In the genomic region with DNA sequence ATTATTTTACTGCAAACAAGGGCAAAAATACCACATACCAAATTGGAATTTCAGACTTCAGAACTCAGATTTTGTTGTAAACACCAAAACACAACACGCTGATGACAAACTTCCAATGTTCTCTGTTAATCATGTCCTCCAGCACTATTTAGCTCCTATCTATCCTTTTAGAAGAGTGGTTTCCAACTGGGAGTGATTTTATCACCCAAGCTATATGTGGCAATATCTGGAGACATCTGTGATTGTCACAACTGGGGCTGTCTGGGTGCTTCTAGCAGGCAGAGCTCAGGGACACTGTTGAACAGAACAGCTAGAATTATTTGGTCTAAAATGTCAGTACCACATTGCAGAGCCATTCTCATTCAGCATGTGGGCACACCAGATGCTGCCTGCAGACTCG, we compare ENCODE assay signal across 22 cellular contexts.
"Had no signal": no experiment of that assay in that cellular context is flagged by ENCODE, and none has a peak within 500 bp of the region (broad histone marks: within the 10 kb centered on the region; RNA-seq: fewer than 3 reads in every experiment).

No MANE protein-coding gene starts in this region.

- H3K79me2 ChIP-seq: hepatocyte had no signal

- DNase-seq: islet precursor cell; left ventricle myocardium inferior; midbrain; naive thymus-derived CD8-positive, alpha-beta T cell; nucleus accumbens; pancreas; posterior cingulate gyrus; retina; right cardiac atrium; sigmoid colon; small intestine; spleen; stimulated activated CD4-positive, alpha-beta T cell treated with anti-CD3 and anti-CD28 coated beads, Interleukin-4, amount 100 ng/mL, for 24 hours; stimulated activated naive CD4-positive, alpha-beta T cell; tibial artery; trophoblast cell; upper lobe of right lung had no signal

- H3K9me3 ChIP-seq: left ventricle myocardium inferior, pancreas, prostate gland, sigmoid colon, spleen, suprapubic skin, thoracic aorta, tibial artery, upper lobe of right lung had no signal

- H3K4me3 ChIP-seq: hepatocyte, left ventricle myocardium inferior, pancreas, prostate gland, sigmoid colon, spleen, suprapubic skin, thoracic aorta, tibial artery, upper lobe of right lung had no signal

- H3K4me1 ChIP-seq: left ventricle myocardium inferior, prostate gland, upper lobe of right lung had no signal

- FAIRE-seq: pancreas, small intestine, urothelium cell line had no signal

- H3K4me2 ChIP-seq: hepatocyte had no signal

- H3K36me3 ChIP-seq: left ventricle myocardium inferior, pancreas, prostate gland, sigmoid colon, spleen, suprapubic skin, thoracic aorta, tibial artery, upper lobe of right lung had no signal

- H3K27ac ChIP-seq: hepatocyte, left ventricle myocardium inferior, pancreas, prostate gland, sigmoid colon, spleen, suprapubic skin, thoracic aorta, tibial artery, upper lobe of right lung had no signal

- H2AFZ ChIP-seq: hepatocyte had no signal

- H3K27me3 ChIP-seq: hepatocyte, pancreas, sigmoid colon, spleen, suprapubic skin, tibial artery, upper lobe of right lung had no signal
